Comparison of ENCODE assay signal across 15 cellular contexts in genomic region chr4:102392033-102392744, GRCh38.
"Had no signal": no experiment of that assay in that cellular context is flagged by ENCODE, and none has a peak within 500 bp of the region (broad histone marks: within the 10 kb centered on the region; RNA-seq: fewer than 3 reads in every experiment).

No MANE protein-coding gene starts in this region.

- H3K4me3 Mint-ChIP-seq: activated B cell treated with CpG ODN at 0.5 μM for 24 hours; activated T-cell treated with anti-CD3 and anti-CD28 coated beads, Interleukin-2, amount 50 U/mL, for 72 hours; natural killer cell; stimulated activated effector memory CD8-positive, alpha-beta T cell treated with anti-CD3 and anti-CD28 coated beads, Interleukin-12 subunit alpha, Interleukin-12 subunit beta, amount 100 ng/mL, for 72 hours had no signal

- FAIRE-seq: frontal cortex, TTC549 had no signal

- H3K9me3 Mint-ChIP-seq: activated B cell treated with CpG ODN at 0.5 μM for 24 hours; activated T-cell treated with anti-CD3 and anti-CD28 coated beads, Interleukin-2, amount 50 U/mL, for 72 hours; natural killer cell; stimulated activated effector memory CD8-positive, alpha-beta T cell treated with anti-CD3 and anti-CD28 coated beads, Interleukin-12 subunit alpha, Interleukin-12 subunit beta, amount 100 ng/mL, for 72 hours had no signal

- H3K27ac Mint-ChIP-seq: activated B cell treated with CpG ODN at 0.5 μM for 24 hours; activated T-cell treated with anti-CD3 and anti-CD28 coated beads, Interleukin-2, amount 50 U/mL, for 72 hours; natural killer cell; stimulated activated effector memory CD8-positive, alpha-beta T cell treated with anti-CD3 and anti-CD28 coated beads, Interleukin-12 subunit alpha, Interleukin-12 subunit beta, amount 100 ng/mL, for 72 hours had no signal

- H3K27ac ChIP-seq: breast epithelium, heart left ventricle, ovary, thoracic aorta had no signal

- H3K4me3 ChIP-seq: breast epithelium, heart left ventricle, ovary, thoracic aorta had no signal

- H3K36me3 Mint-ChIP-seq: natural killer cell; stimulated activated effector memory CD8-positive, alpha-beta T cell treated with anti-CD3 and anti-CD28 coated beads, Interleukin-12 subunit alpha, Interleukin-12 subunit beta, amount 100 ng/mL, for 72 hours had no signal

- DNase-seq: activated B cell treated with CpG ODN at 0.5 μM for 24 hours; activated CD4-positive, alpha-beta T cell treated with anti-CD3 and anti-CD28 coated beads for 48 hours; activated CD8-positive, alpha-beta memory T cell treated with anti-CD3 and anti-CD28 coated beads, Interleukin-2, amount 50 U/mL, for 48 hours; activated T-cell treated with anti-CD3 and anti-CD28 coated beads, Interleukin-2, amount 50 U/mL, for 72 hours; aorta; cerebellar nuclear complex; effector CD8-positive, alpha-beta T cell; heart left ventricle; natural killer cell; ovary had no signal

- H3K36me3 ChIP-seq: breast epithelium, heart left ventricle, ovary, thoracic aorta had no signal

- H3K27me3 ChIP-seq: breast epithelium, ovary had no signal

- H3K4me1 ChIP-seq: breast epithelium had no signal

- H3K9me3 ChIP-seq: breast epithelium, heart left ventricle, ovary, thoracic aorta had no signal
